Comparison of ENCODE assay signal across 8 cellular contexts in genomic region chr14:105281354-105282097, GRCh38. TPM values are rescaled to one million over a fixed set of nuclear protein-coding genes. Genes with fewer than 3 reads are reported as not detected.
DNase-seq lines count a peak whose midpoint lies in the region; FAIRE-seq and TF ChIP-seq lines count a peak whose summit lies in the region.

No MANE protein-coding gene starts in this region.

- no peaks in the 10 kb centered on the region for H3K9me3 ChIP-seq in astrocyte (ENCODE audit: insufficient read depth, low read depth, low read length)

- TF ChIP-seq CTCF in astrocyte (IDR thresholded peaks at IDR 0.05; ENCODE audit: insufficient read depth, low read depth, low read length) = peak; percentile 79

- no peak overlapping the region for H2AFZ ChIP-seq in astrocyte (ENCODE audit: low read depth, low read length)

- peak; percentile 17 for FAIRE-seq in astrocyte (lab: Jason Lieb, UNC)

- no peaks in the 10 kb centered on the region for H3K27me3 Mint-ChIP-seq in astrocyte (ENCODE audit: low read depth, unreplicated experiment)

- H3K4me2 ChIP-seq in astrocyte (ENCODE audit: low read length) = no peak overlapping the region

- H3K27ac Mint-ChIP-seq in astrocyte (ENCODE audit: unreplicated experiment) = no peak overlapping the region

- H3K4me1 ChIP-seq in astrocyte (ENCODE audit: insufficient read depth, low read length) = no peaks in the 10 kb centered on the region

- DNase-seq in DMS 273 (lab: John Stamatoyannopoulos, UW; ENCODE audit: unreplicated experiment) (peak; percentile 63), DMS 273 treated with DMSO at 0.1 percent for 48 hours (lab: John Stamatoyannopoulos, UW) (no peak), MV-4-11 (lab: John Stamatoyannopoulos, UW) (peak; percentile 21), astrocyte (ENCODE audit: low read depth) (peak; percentile 56), iPS-NIHi7 (ENCODE audit: extremely low spot score) (peak; percentile 74), stromal cell of bone marrow (ENCODE audit: low read depth) (peak; percentile 47), SKM-1 (lab: John Stamatoyannopoulos, UW; ENCODE audit: unreplicated experiment) (no peak), NCI-H345 treated with DMSO at 0.1 percent for 48 hours (lab: John Stamatoyannopoulos, UW; ENCODE audit: unreplicated experiment) (no peak)

- peaks cover 6% of the 10 kb centered on the region for H3K4me1 Mint-ChIP-seq in astrocyte (ENCODE audit: low read depth, unreplicated experiment)

- no peak overlapping the region for H3K9ac ChIP-seq in astrocyte (ENCODE audit: low read length)

- peaks cover 7% of the 10 kb centered on the region for H3K36me3 Mint-ChIP-seq in astrocyte (ENCODE audit: low read depth, unreplicated experiment)

- no peak overlapping the region for H3K4me3 Mint-ChIP-seq in astrocyte (ENCODE audit: unreplicated experiment)

- H3K36me3 ChIP-seq in astrocyte (ENCODE audit: insufficient read depth, low read length) = no peaks in the 10 kb centered on the region

- H3K9me3 Mint-ChIP-seq in astrocyte (ENCODE audit: unreplicated experiment) = no peaks in the 10 kb centered on the region

- H3K4me3 ChIP-seq in astrocyte (ENCODE audit: insufficient read depth, low read depth, low read length) = no peak overlapping the region

- H3K27me3 ChIP-seq in astrocyte (ENCODE audit: insufficient read depth, low read length) = no peaks in the 10 kb centered on the region

- peaks cover 42% of the 10 kb centered on the region for H3K79me2 ChIP-seq in astrocyte (ENCODE audit: insufficient read depth, low read length)

- H4K20me1 ChIP-seq in astrocyte (ENCODE audit: insufficient read depth, low read length) = peaks cover 65% of the 10 kb centered on the region

- H3K27ac ChIP-seq in astrocyte (ENCODE audit: low read depth, low read length) = no peak overlapping the region

RNA-seq across cellular contexts. Expression of gene BRF1, which starts 19.3 kb away (rescaled TPM):
- 20.5 and 21.5 TPM in 2 replicates for total RNA-seq in astrocyte

RNA-seq across cellular contexts. Expression of gene PACS2, which starts 33.0 kb away (rescaled TPM):
- 49.7 and 51.0 TPM in 2 replicates for total RNA-seq in astrocyte

RNA-seq across cellular contexts. Expression of gene BTBD6, which starts 33.2 kb away (rescaled TPM):
- total RNA-seq in astrocyte = 23.8 and 25.1 TPM in 2 replicates

Comparison
In these comparisons a context has a peak if more than half of its experiments do, and no peak if none do; other contexts are left out.
1. DNase-seq: peak in DMS 273 (single experiment), MV-4-11 (single experiment), astrocyte (single experiment), iPS-NIHi7 (single experiment) and stromal cell of bone marrow (single experiment); none in DMS 273 treated with DMSO at 0.1 percent for 48 hours (single experiment), SKM-1 (single experiment) and NCI-H345 treated with DMSO at 0.1 percent for 48 hours (single experiment).